Comparison of ENCODE assay signal across 17 cellular contexts in genomic region chr15:68010366-68010765, GRCh38. TPM values are rescaled to one million over a fixed set of nuclear protein-coding genes. Genes with fewer than 3 reads are reported as not detected.
DNase-seq lines count a peak whose midpoint lies in the region; ATAC-seq and TF ChIP-seq lines count a peak whose summit lies in the region.
"Had no signal": no experiment of that assay in that cellular context is flagged by ENCODE, and none has a peak within 500 bp of the region (broad histone marks: within the 10 kb centered on the region; RNA-seq: fewer than 3 reads in every experiment).

No MANE protein-coding gene starts in this region.

- H3K4me1 ChIP-seq in H9 (ENCODE audit: insufficient read depth, low read length) = no peaks in the 10 kb centered on the region
- no peaks in the 10 kb centered on the region for H3K4me1 ChIP-seq in endodermal cell (ENCODE audit: control insufficient read depth, insufficient read depth, low read length)
- H3K4me1 ChIP-seq in mesendoderm (ENCODE audit: control insufficient read depth, low read depth, low read length) = no peaks in the 10 kb centered on the region

- H3K27me3 ChIP-seq in H9 (ENCODE audit: insufficient read depth, low read length) = no peaks in the 10 kb centered on the region
- H3K27me3 ChIP-seq in endodermal cell (ENCODE audit: control insufficient read depth, insufficient read depth, low read length, poor library complexity, severe bottlenecking) = no peaks in the 10 kb centered on the region
- H3K27me3 ChIP-seq in mesendoderm (ENCODE audit: insufficient read depth, low read length, poor library complexity) = no peaks in the 10 kb centered on the region

- H2BK15ac ChIP-seq in H9 (ENCODE audit: low read depth, low read length) (no peak overlapping the region), mesendoderm (replicated peaks; ENCODE audit: low read depth) (no peak overlapping the region)

- H3K23ac ChIP-seq in H9 (ENCODE audit: insufficient read length, low read depth, low read length) (no peak overlapping the region), mesendoderm (ENCODE audit: low read length) (no peak overlapping the region)

- H3K9ac ChIP-seq in H9 (ENCODE audit: extremely low read depth, insufficient read length, low read length) = no peak overlapping the region
- H3K9ac ChIP-seq in endodermal cell (ENCODE audit: extremely low read depth, low read length, poor library complexity, severe bottlenecking) = no peak overlapping the region
- H3K9ac ChIP-seq in mesendoderm (ENCODE audit: low read length) = no peak overlapping the region

- H3K18ac ChIP-seq in H9 (ENCODE audit: insufficient read length, low read depth, low read length) = no peak overlapping the region
- no peak overlapping the region for H3K18ac ChIP-seq in mesendoderm (ENCODE audit: low read length)

- no peak overlapping the region for H2AFZ ChIP-seq in H9 (ENCODE audit: low read length)

- no peak for ATAC-seq in HG03442 (IDR thresholded peaks at IDR 0.05; ENCODE audit: unreplicated experiment)
- ATAC-seq: K562 had no signal

- no peak overlapping the region for H3T11ph ChIP-seq in H9 (ENCODE audit: low read length)

- H3K4ac ChIP-seq in H9 (ENCODE audit: low read depth, low read length) (no peak overlapping the region), mesendoderm (ENCODE audit: low read depth, low read length) (no peak overlapping the region)

- peak overlapping the region; percentile 34 to 93 (median 91); a peak in 6 of 7 replicates for H3K27ac Mint-ChIP-seq in H9
- no peak overlapping the region for H3K27ac Mint-ChIP-seq in endodermal cell

- peaks cover 10 to 16% (median 14%) of the 10 kb centered on the region in 3 experiments for H3K36me3 Mint-ChIP-seq in H9 (ENCODE audit: insufficient read depth in 1 of 3, low read depth in 3 of 3)
- peaks cover 6% of the 10 kb centered on the region for H3K36me3 Mint-ChIP-seq in endodermal cell (ENCODE audit: low read depth)

- H3K79me1 ChIP-seq in H9 (ENCODE audit: insufficient read depth, low read depth, low read length, poor library complexity, severe bottlenecking) (no peaks in the 10 kb centered on the region), mesendoderm (ENCODE audit: low read length) (no peaks in the 10 kb centered on the region)

- H3K36me3 ChIP-seq in endodermal cell (ENCODE audit: control insufficient read depth, insufficient read depth, low read length) (no peaks in the 10 kb centered on the region), mesendoderm (ENCODE audit: control insufficient read depth, insufficient read depth, low read length) (no peaks in the 10 kb centered on the region)

- no peak overlapping the region for H2BK12ac ChIP-seq in H9 (ENCODE audit: insufficient read length, low read depth, low read length)

- H2BK20ac ChIP-seq in H9 (ENCODE audit: low read depth, low read length, poor library complexity, severe bottlenecking) = no peak overlapping the region

- H2BK5ac ChIP-seq in H9 (ENCODE audit: insufficient read length, low read length) = no peak overlapping the region
- H2BK5ac ChIP-seq in mesendoderm (ENCODE audit: low read length) = no peak overlapping the region

- H3K4me3 ChIP-seq in endodermal cell (ENCODE audit: low read length) (no peak overlapping the region), mesendoderm (ENCODE audit: low read length) (no peak overlapping the region)
- H3K4me3 ChIP-seq: K562, SK-N-MC had no signal

- H3K4me2 ChIP-seq in H9 (ENCODE audit: insufficient read depth, insufficient read length, low read length) (no peak overlapping the region), mesendoderm (ENCODE audit: low read length) (no peak overlapping the region)

- TF ChIP-seq CTCF in H9 (conservative IDR thresholded peaks at IDR 0.05) (no peak), endodermal cell (conservative IDR thresholded peaks at IDR 0.05) (no peak)

- H3K14ac ChIP-seq in H9 (ENCODE audit: insufficient read depth, low read length) = no peak overlapping the region

- H2AK5ac ChIP-seq in H9 (ENCODE audit: insufficient read length, low read length) = no peak overlapping the region
- no peak overlapping the region for H2AK5ac ChIP-seq in mesendoderm (ENCODE audit: low read length)

- H3K4me3 Mint-ChIP-seq in H9 = peak overlapping the region in 1 of 2 experiments; percentile 15; a peak in 1 of 5 replicates
- no peak overlapping the region for H3K4me3 Mint-ChIP-seq in endodermal cell

- H3K9me3 Mint-ChIP-seq in H9 (peaks cover 10 to 14% of the 10 kb centered on the region in 2 experiments), endodermal cell (peaks cover 26% of the 10 kb centered on the region)

- DNase-seq in H9 (peak; percentile 51), endodermal cell (peak; percentile 53), mesendoderm (peak; percentile 61), NCI-H1048 (lab: John Stamatoyannopoulos, UW) (no peak), COLO668 (lab: John Stamatoyannopoulos, UW; ENCODE audit: unreplicated experiment) (no peak)
- no peak for DNase-seq in stimulated activated CD4-positive, alpha-beta T cell treated with anti-CD3 and anti-CD28 coated beads, Interleukin-1b, Interleukin-23, amount 100 ng/mL, for 48 hours
- DNase-seq: ACHN, C1 segment of cervical spinal cord, DMS 273 treated with DMSO at 0.1 percent for 48 hours, GF-D8, NCI-H1694 treated with DMSO at 0.1 percent for 48 hours, NCI-H510A treated with DMSO at 0.1 percent for 48 hours, NCI-H774, SHP77 had no signal

- H3K56ac ChIP-seq in H9 (ENCODE audit: insufficient read length, low read depth, low read length) (no peak overlapping the region), mesendoderm (ENCODE audit: low read length) (no peak overlapping the region)

- no peak overlapping the region for H4K91ac ChIP-seq in H9 (ENCODE audit: insufficient read length, low read depth, low read length)

- H3K27me3 Mint-ChIP-seq in H9 (ENCODE audit: low read depth) = peaks cover 3% of the 10 kb centered on the region
- H3K27me3 Mint-ChIP-seq in endodermal cell (ENCODE audit: insufficient read depth) = no peaks in the 10 kb centered on the region

- H3K27ac ChIP-seq in H9 (ENCODE audit: insufficient read length, low read depth, low read length) (no peak overlapping the region), endodermal cell (ENCODE audit: low read depth, low read length) (no peak overlapping the region), mesendoderm (ENCODE audit: low read depth, low read length) (no peak overlapping the region)
- H3K27ac ChIP-seq: SK-N-MC had no signal

- H4K8ac ChIP-seq in H9 (replicated peaks; ENCODE audit: insufficient read length, low read depth, low read length) (no peak overlapping the region), mesendoderm (ENCODE audit: low read depth, low read length) (no peak overlapping the region)

- H4K5ac ChIP-seq in H9 (ENCODE audit: insufficient read length, low read depth, low read length) (no peak overlapping the region), mesendoderm (ENCODE audit: low read length) (no peak overlapping the region)

- H3K9me3 ChIP-seq in H9 (ENCODE audit: control insufficient read depth, low read depth, low read length) (no peaks in the 10 kb centered on the region), endodermal cell (ENCODE audit: control insufficient read depth, low read length) (peaks cover 12% of the 10 kb centered on the region)

- WGBS in H9 (ENCODE audit: extremely low coverage, insufficient read length, low lambda C conversion rate) = no CpG with 5 or more reads among the region's 6 CpGs
- 64 to 82% methylated on average over 4 to 6 of the region's 6 CpGs for WGBS in endodermal cell (ENCODE audit: insufficient coverage in 1 of 2, insufficient read length in 1 of 2), 2 experiments
- WGBS in mesendoderm (ENCODE audit: extremely low coverage, insufficient coverage, low lambda C conversion rate) = no CpG with 5 or more reads among the region's 6 CpGs

- H3K4me1 Mint-ChIP-seq in H9 (peaks cover 35 to 49% of the 10 kb centered on the region in 2 experiments), endodermal cell (peaks cover 16% of the 10 kb centered on the region)

- H4K20me1 ChIP-seq in H9 (ENCODE audit: control insufficient read depth, insufficient read depth, insufficient read length) = no peaks in the 10 kb centered on the region

- H2BK120ac ChIP-seq in H9 (ENCODE audit: low read depth, low read length, poor library complexity, severe bottlenecking) (no peak overlapping the region), mesendoderm (ENCODE audit: low read depth, low read length) (no peak overlapping the region)

- no peaks in the 10 kb centered on the region for H3K23me2 ChIP-seq in H9 (ENCODE audit: insufficient read length, low read depth, low read length, poor library complexity, severe bottlenecking)

- H3K79me2 ChIP-seq in H9 (ENCODE audit: insufficient read depth, low read length) (no peaks in the 10 kb centered on the region), mesendoderm (ENCODE audit: control insufficient read depth, insufficient read depth, low read length) (no peaks in the 10 kb centered on the region)

RNA-seq across cellular contexts. Expression of gene PIAS1, which starts 43.7 kb away (rescaled TPM):
- total RNA-seq in H9 (2021) (29.4 and 31.1 TPM in 2 replicates), endodermal cell (10 to 100 TPM; 38.0 to 40.1 TPM)
- polyA plus RNA-seq in endodermal cell (2013, experiment 1 of 2) = 50.4 TPM
- polyA plus RNA-seq in endodermal cell (2013, experiment 2 of 2) = 42.8 TPM
- polyA plus RNA-seq in mesendoderm (2013, experiment 1 of 2) = 39.1 TPM
- 41.5 TPM for polyA plus RNA-seq in mesendoderm (2013, experiment 2 of 2)

Comparison
In these comparisons a context has a peak if more than half of its experiments do, and no peak if none do; other contexts are left out.
1. DNase-seq: peak in H9 (single experiment), endodermal cell (single experiment) and mesendoderm (single experiment); none in stimulated activated CD4-positive, alpha-beta T cell treated with anti-CD3 and anti-CD28 coated beads, Interleukin-1b, Interleukin-23, amount 100 ng/mL, for 48 hours (single experiment), NCI-H1048 (single experiment) and COLO668 (single experiment).